15 cellular contexts compared by ENCODE assay signal in genomic region chr5:107320851-107321250, GRCh38.
"Had no signal": no experiment of that assay in that cellular context is flagged by ENCODE, and none has a peak within 500 bp of the region (broad histone marks: within the 10 kb centered on the region; RNA-seq: fewer than 3 reads in every experiment).

No MANE protein-coding gene starts in this region.

- H3K9me3 ChIP-seq: colonic mucosa had no signal

- H2AFZ ChIP-seq: hepatocyte had no signal

- DNase-seq: colonic mucosa; dorsolateral prefrontal cortex; effector CD8-positive, alpha-beta T cell; foreskin melanocyte; head of caudate nucleus; left colon; left ventricle myocardium superior; mammary epithelial cell; naive thymus-derived CD4-positive, alpha-beta T cell; nephron progenitor cell; right cardiac atrium; stimulated activated CD4-positive, alpha-beta T cell treated with anti-CD3 and anti-CD28 coated beads, Interleukin-2, amount 100 ng/mL, for 48 hours; stimulated activated naive CD4-positive, alpha-beta T cell treated with Interleukin-2 at 50 U/mL for 16 hours had no signal

- H3K36me3 ChIP-seq: colonic mucosa had no signal

- H3K27ac ChIP-seq: colonic mucosa, dorsolateral prefrontal cortex, hepatocyte had no signal

- H3K4me1 ChIP-seq: colonic mucosa had no signal

- H3K79me2 ChIP-seq: hepatocyte had no signal

- H3K27me3 ChIP-seq: colonic mucosa, dorsolateral prefrontal cortex, hepatocyte had no signal

- H3K4me3 ChIP-seq: colonic mucosa, dorsolateral prefrontal cortex, hepatocyte, smooth muscle cell had no signal

- H3K4me2 ChIP-seq: hepatocyte, smooth muscle cell had no signal

- ATAC-seq: left colon; left ventricle myocardium superior; naive thymus-derived CD4-positive, alpha-beta T cell; right cardiac atrium had no signal
